In the genomic region with DNA sequence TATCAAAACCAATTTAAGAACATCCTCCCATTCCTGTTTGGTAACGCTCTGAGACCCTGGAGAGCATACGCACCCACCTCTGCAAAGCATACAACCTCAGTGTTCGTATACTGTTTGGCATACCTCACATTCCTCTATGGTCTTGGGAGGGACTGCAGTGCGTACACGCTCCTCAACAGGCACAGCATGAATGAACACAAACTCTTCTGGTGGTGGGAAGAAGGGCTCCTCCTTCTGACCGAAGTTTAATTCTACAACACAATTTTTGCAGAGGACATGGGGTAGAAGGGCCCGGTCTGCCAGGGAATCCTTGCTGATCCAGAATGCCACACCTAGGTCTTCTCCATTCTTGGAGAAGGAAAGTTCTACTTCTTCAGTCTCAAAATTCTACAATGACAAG, we compare ENCODE assay signal across 13 cellular contexts. TPM values are rescaled to one million over a fixed set of nuclear protein-coding genes. Genes with fewer than 3 reads are reported as not detected.
DNase-seq lines count a peak whose midpoint lies in the region; ATAC-seq and TF ChIP-seq lines count a peak whose summit lies in the region.
"Had no signal": no experiment of that assay in that cellular context is flagged by ENCODE, and none has a peak within 500 bp of the region (broad histone marks: within the 10 kb centered on the region; RNA-seq: fewer than 3 reads in every experiment).

No MANE protein-coding gene starts in this region.

- peaks cover 28% of the 10 kb centered on the region for H3K36me3 Mint-ChIP-seq in activated naive CD8-positive, alpha-beta T cell
- H3K36me3 Mint-ChIP-seq in activated naive CD8-positive, alpha-beta T cell treated with anti-CD3 and anti-CD28 coated beads for 36 hours, result peaks cover 70% of the 10 kb centered on the region
- H3K36me3 Mint-ChIP-seq in stimulated activated naive B cell treated with anti-CD40 and anti-IgM and Interleukin-4, amounts not matched to agents 10 μg/mL and 1 μg/mL and 100 μg/mL, for 72 hours, result peaks cover 61 to 71% of the 10 kb centered on the region in 2 donors

- H3K4me3 Mint-ChIP-seq in activated naive CD8-positive, alpha-beta T cell, result no peak overlapping the region
- no peak overlapping the region for H3K4me3 Mint-ChIP-seq in activated naive CD8-positive, alpha-beta T cell treated with anti-CD3 and anti-CD28 coated beads for 36 hours
- H3K4me3 Mint-ChIP-seq in stimulated activated naive B cell treated with anti-CD40 and anti-IgM and Interleukin-4, amounts not matched to agents 10 μg/mL and 1 μg/mL and 100 μg/mL, for 72 hours, result no peak overlapping the region

- no peaks in the 10 kb centered on the region for H3K9me3 Mint-ChIP-seq in activated naive CD8-positive, alpha-beta T cell (ENCODE audit: low read depth)
- no peaks in the 10 kb centered on the region for H3K9me3 Mint-ChIP-seq in activated naive CD8-positive, alpha-beta T cell treated with anti-CD3 and anti-CD28 coated beads for 36 hours
- H3K9me3 Mint-ChIP-seq in stimulated activated naive B cell treated with anti-CD40 and anti-IgM and Interleukin-4, amounts not matched to agents 10 μg/mL and 1 μg/mL and 100 μg/mL, for 72 hours, result no peaks in the 10 kb centered on the region

- peak overlapping the region; percentile 73 for H3K27ac Mint-ChIP-seq in activated naive CD8-positive, alpha-beta T cell
- no peak overlapping the region for H3K27ac Mint-ChIP-seq in activated naive CD8-positive, alpha-beta T cell treated with anti-CD3 and anti-CD28 coated beads for 36 hours
- H3K27ac Mint-ChIP-seq in stimulated activated naive B cell treated with anti-CD40 and anti-IgM and Interleukin-4, amounts not matched to agents 10 μg/mL and 1 μg/mL and 100 μg/mL, for 72 hours, result peak overlapping the region; percentile 42

- in situ Hi-C loops in SK-MEL-5 (cut with HindIII; ENCODE audit: low pct_unique_long_range_greater_than_20kb, low sequenced_read_pairs), result no loop called here

- TF ChIP-seq CTCF in fibroblast of mammary gland (conservative IDR thresholded peaks at IDR 0.05; ENCODE audit: control insufficient read depth, insufficient read depth, low read depth, low read length), result peak; percentile 15

- H3K4me1 Mint-ChIP-seq in activated naive CD8-positive, alpha-beta T cell (ENCODE audit: low read depth), result peaks cover 61% of the 10 kb centered on the region
- H3K4me1 Mint-ChIP-seq in activated naive CD8-positive, alpha-beta T cell treated with anti-CD3 and anti-CD28 coated beads for 36 hours, result peaks cover 42% of the 10 kb centered on the region
- peaks cover 15 to 27% of the 10 kb centered on the region in 2 donors for H3K4me1 Mint-ChIP-seq in stimulated activated naive B cell treated with anti-CD40 and anti-IgM and Interleukin-4, amounts not matched to agents 10 μg/mL and 1 μg/mL and 100 μg/mL, for 72 hours

- no peak for ATAC-seq in stimulated activated naive B cell treated with anti-CD40 and anti-IgM and Interleukin-4, amounts not matched to agents 10 μg/mL and 1 μg/mL and 100 μg/mL, for 72 hours (replicated peaks)
- no peak for ATAC-seq in HG03342 (IDR thresholded peaks at IDR 0.05; ENCODE audit: unreplicated experiment)
- no peak for ATAC-seq in HG03139 (IDR thresholded peaks at IDR 0.05; ENCODE audit: unreplicated experiment)

- no peak overlapping the region for H3K4me3 ChIP-seq in fibroblast of mammary gland (ENCODE audit: control insufficient read depth, low read depth, low read length)

- H3K27me3 Mint-ChIP-seq in activated naive CD8-positive, alpha-beta T cell, result no peaks in the 10 kb centered on the region
- no peaks in the 10 kb centered on the region for H3K27me3 Mint-ChIP-seq in activated naive CD8-positive, alpha-beta T cell treated with anti-CD3 and anti-CD28 coated beads for 36 hours
- no peaks in the 10 kb centered on the region for H3K27me3 Mint-ChIP-seq in stimulated activated naive B cell treated with anti-CD40 and anti-IgM and Interleukin-4, amounts not matched to agents 10 μg/mL and 1 μg/mL and 100 μg/mL, for 72 hours

- DNase-seq in activated naive CD8-positive, alpha-beta T cell treated with anti-CD3 and anti-CD28 coated beads for 36 hours, result no peak
- peak; percentile 79 for DNase-seq in SK-MEL-5 (ENCODE audit: low read depth, low spot score)
- DNase-seq in fibroblast of mammary gland (ENCODE audit: low read depth), result peak; percentile 57
- DNase-seq in stimulated activated naive B cell treated with anti-CD40 and anti-IgM and Interleukin-4, amounts not matched to agents 10 μg/mL and 1 μg/mL and 100 μg/mL, for 72 hours, result no peak
- DNase-seq in A172 (ENCODE audit: low spot score), result no peak
- DNase-seq: NCI-H2081 treated with DMSO at 0.1 percent for 48 hours, SHP77 had no signal

RNA-seq across cellular contexts. Expression of a gene that starts 5.3 kb away (rescaled TPM):
- 10 to 100 TPM; 54.4 to 56.3 TPM for total RNA-seq in activated naive CD8-positive, alpha-beta T cell treated with anti-CD3 and anti-CD28 coated beads for 36 hours
- total RNA-seq in SK-MEL-5 (2014; rRNA removed; shearing (Covaris generic)), result 4.1 and 5.1 TPM in 2 replicates
- polyA plus RNA-seq in SK-MEL-5 (2015; cell fraction: cytosol; rRNA removed), result 31.5 and 34.6 TPM in 2 replicates
- 16.6 and 17.5 TPM in 2 replicates for polyA plus RNA-seq in SK-MEL-5 (2015; cell fraction: nucleus; rRNA removed)
- 5.1 and 6.5 TPM in 2 replicates for total RNA-seq in A172 (2014; rRNA removed; shearing (Covaris generic))

RNA-seq across cellular contexts. Expression of a gene that starts 6.3 kb away (rescaled TPM):
- total RNA-seq in activated naive CD8-positive, alpha-beta T cell treated with anti-CD3 and anti-CD28 coated beads for 36 hours, result 10 to 100 TPM; 29.3 to 33.4 TPM
- total RNA-seq in SK-MEL-5 (2014; rRNA removed; shearing (Covaris generic)), result 25.0 and 25.4 TPM in 2 replicates
- 22.4 and 32.2 TPM in 2 replicates for polyA plus RNA-seq in SK-MEL-5 (2015; cell fraction: cytosol; rRNA removed)
- polyA plus RNA-seq in SK-MEL-5 (2015; cell fraction: nucleus; rRNA removed), result 21.8 and 30.2 TPM in 2 replicates
- 41.0 and 69.6 TPM in 2 replicates for total RNA-seq in A172 (2014; rRNA removed; shearing (Covaris generic))

RNA-seq across cellular contexts. Expression of a gene that starts 14.5 kb away (rescaled TPM):
- not detected for total RNA-seq in activated naive CD8-positive, alpha-beta T cell treated with anti-CD3 and anti-CD28 coated beads for 36 hours
- not detected in 2 replicates for total RNA-seq in SK-MEL-5 (2014; rRNA removed; shearing (Covaris generic))
- not detected in 2 replicates for polyA plus RNA-seq in SK-MEL-5 (2015; cell fraction: cytosol; rRNA removed)
- not detected in 2 replicates for polyA plus RNA-seq in SK-MEL-5 (2015; cell fraction: nucleus; rRNA removed)
- not detected in 2 replicates for total RNA-seq in A172 (2014; rRNA removed; shearing (Covaris generic))
- total RNA-seq: activated CD8-positive, alpha-beta memory T cell treated with anti-CD3 and anti-CD28 coated beads for 36 hours; omental fat pad had no signal
- polyA plus RNA-seq: BJ had no signal

RNA-seq across cellular contexts. Expression of a gene that starts 14.8 kb away (rescaled TPM):
- 10 to 100 TPM; 22.7 to 23.7 TPM for total RNA-seq in activated naive CD8-positive, alpha-beta T cell treated with anti-CD3 and anti-CD28 coated beads for 36 hours
- 90.7 and 98.1 TPM in 2 replicates for total RNA-seq in SK-MEL-5 (2014; rRNA removed; shearing (Covaris generic))
- 140 and 141 TPM in 2 replicates for polyA plus RNA-seq in SK-MEL-5 (2015; cell fraction: cytosol; rRNA removed)
- 47.9 and 52.0 TPM in 2 replicates for polyA plus RNA-seq in SK-MEL-5 (2015; cell fraction: nucleus; rRNA removed)
- 141 and 186 TPM in 2 replicates for total RNA-seq in A172 (2014; rRNA removed; shearing (Covaris generic))

RNA-seq across cellular contexts. Expression of a gene that starts 32.0 kb away (rescaled TPM):
- total RNA-seq in activated naive CD8-positive, alpha-beta T cell treated with anti-CD3 and anti-CD28 coated beads for 36 hours, result 1 to 10 TPM; 4.8 to 6.3 TPM
- total RNA-seq in SK-MEL-5 (2014; rRNA removed; shearing (Covaris generic)), result 5.0 and 5.2 TPM in 2 replicates
- polyA plus RNA-seq in SK-MEL-5 (2015; cell fraction: cytosol; rRNA removed), result 6.2 and 8.7 TPM in 2 replicates
- polyA plus RNA-seq in SK-MEL-5 (2015; cell fraction: nucleus; rRNA removed), result 13.3 and 14.3 TPM in 2 replicates
- 5.8 and 14.1 TPM in 2 replicates for total RNA-seq in A172 (2014; rRNA removed; shearing (Covaris generic))

Comparison
In these comparisons a context has a peak if more than half of its experiments do, and no peak if none do; other contexts are left out.
1. DNase-seq: peak in SK-MEL-5 (single experiment) and fibroblast of mammary gland (single experiment); none in activated naive CD8-positive, alpha-beta T cell treated with anti-CD3 and anti-CD28 coated beads for 36 hours (single experiment), stimulated activated naive B cell treated with anti-CD40 and anti-IgM and Interleukin-4, amounts not matched to agents 10 μg/mL and 1 μg/mL and 100 μg/mL, for 72 hours (single experiment) and A172 (single experiment).